13 cellular contexts compared by ENCODE assay signal in the genomic region with DNA sequence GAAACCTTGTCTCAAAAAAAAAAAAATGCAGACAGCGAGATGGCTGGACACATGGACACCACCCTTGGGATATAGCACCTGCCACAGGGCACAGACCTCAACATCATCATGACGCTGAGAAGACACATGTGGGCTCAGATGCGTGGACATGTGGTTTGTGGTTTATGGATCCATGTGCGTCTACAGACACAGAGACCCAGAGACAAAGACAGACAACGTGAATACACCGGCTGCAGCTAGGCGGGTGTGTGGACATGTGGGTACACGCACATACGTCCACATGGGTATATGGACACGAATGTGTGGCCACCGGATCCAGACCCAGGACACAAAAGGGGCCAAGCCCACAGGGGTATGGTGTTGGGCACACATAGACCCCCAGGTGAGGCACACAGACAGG. TPM values are rescaled to one million over a fixed set of nuclear protein-coding genes. Genes with fewer than 3 reads are reported as not detected.
A peak's percentile ranks its signal among the peaks of the same experiment; 100 is the strongest.
DNase-seq lines count a peak whose midpoint lies in the region; ATAC-seq and TF ChIP-seq lines count a peak whose summit lies in the region.
"Had no signal": no experiment of that assay in that cellular context is flagged by ENCODE, and none has a peak within 500 bp of the region (broad histone marks: within the 10 kb centered on the region; RNA-seq: fewer than 3 reads in every experiment).

No MANE protein-coding gene starts in this region.

- no peaks in the 10 kb centered on the region for H3K27me3 ChIP-seq in colonic mucosa
- H3K27me3 ChIP-seq in mammary epithelial cell (ENCODE audit: insufficient read depth, low read length): peaks cover 3% of the 10 kb centered on the region

- H3K27ac Mint-ChIP-seq in T-helper 1 cell treated with Interleukin-12 subunit alpha and Interleukin-12 subunit beta and Interleukin-4 antibody, amounts not matched to agents 30 μg/mL and 1 μg/mL, for 36 hours: peak overlapping the region; percentile 85
- peak overlapping the region; percentile 46 for H3K27ac Mint-ChIP-seq in activated B cell treated with CpG ODN at 0.5 μM for 24 hours
- H3K27ac Mint-ChIP-seq in stimulated activated effector memory CD8-positive, alpha-beta T cell treated with anti-CD3 and anti-CD28 coated beads, Interleukin-12 subunit alpha, Interleukin-12 subunit beta, amount 100 ng/mL, for 72 hours: peak overlapping the region; percentile 95

- H3K9me3 Mint-ChIP-seq in T-helper 1 cell treated with Interleukin-12 subunit alpha and Interleukin-12 subunit beta and Interleukin-4 antibody, amounts not matched to agents 30 μg/mL and 1 μg/mL, for 36 hours: no peaks in the 10 kb centered on the region
- no peaks in the 10 kb centered on the region for H3K9me3 Mint-ChIP-seq in activated B cell treated with CpG ODN at 0.5 μM for 24 hours
- H3K9me3 Mint-ChIP-seq in stimulated activated effector memory CD8-positive, alpha-beta T cell treated with anti-CD3 and anti-CD28 coated beads, Interleukin-12 subunit alpha, Interleukin-12 subunit beta, amount 100 ng/mL, for 72 hours: no peaks in the 10 kb centered on the region

- intact Hi-C loops in activated B cell treated with CpG ODN at 0.5 μM for 24 hours (cut with micrococcal nuclease) (no loop called here), colonic mucosa (cut with DNase I) (no loop called here), mammary epithelial cell (cut with micrococcal nuclease) (no loop called here)

- POLR2A ChIA-PET in activated B cell treated with CpG ODN at 0.5 μM for 24 hours (lab: Charles Lee): no interaction called here

- DNase-seq in T-helper 1 cell (no peak), activated B cell treated with CpG ODN at 0.5 μM for 24 hours (no peak), colonic mucosa (no peak), mammary epithelial cell (no peak)
- no peak for DNase-seq in stimulated activated effector memory CD8-positive, alpha-beta T cell treated with anti-CD3 and anti-CD28 coated beads, Interleukin-12 subunit alpha, Interleukin-12 subunit beta, amount 100 ng/mL, for 72 hours (ENCODE audit: low spot score in 2 of 2)
- DNase-seq: NCI-H1436 treated with DMSO at 0.1 percent for 48 hours had no signal

- BruUV-seq in mammary epithelial cell (replicated peaks; lab: Mats Ljungman, UMichigan): no TSS peak

- CTCF ChIA-PET in activated B cell treated with CpG ODN at 0.5 μM for 24 hours (lab: Charles Lee) (no interaction called here), mammary epithelial cell (lab: Charles Lee; ENCODE audit: low non-redundant PET) (no interaction called here)

- peaks cover 7% of the 10 kb centered on the region for H3K27me3 Mint-ChIP-seq in T-helper 1 cell treated with Interleukin-12 subunit alpha and Interleukin-12 subunit beta and Interleukin-4 antibody, amounts not matched to agents 30 μg/mL and 1 μg/mL, for 36 hours (ENCODE audit: low read depth)
- peaks cover 3% of the 10 kb centered on the region for H3K27me3 Mint-ChIP-seq in activated B cell treated with CpG ODN at 0.5 μM for 24 hours

- no peak overlapping the region for H3K4me2 ChIP-seq in mammary epithelial cell (ENCODE audit: insufficient read depth, low read depth, low read length)

- peaks cover 24% of the 10 kb centered on the region for H3K36me3 Mint-ChIP-seq in T-helper 1 cell treated with Interleukin-12 subunit alpha and Interleukin-12 subunit beta and Interleukin-4 antibody, amounts not matched to agents 30 μg/mL and 1 μg/mL, for 36 hours (ENCODE audit: low read depth)
- no peaks in the 10 kb centered on the region for H3K36me3 Mint-ChIP-seq in activated B cell treated with CpG ODN at 0.5 μM for 24 hours (ENCODE audit: low read depth)
- H3K36me3 Mint-ChIP-seq in stimulated activated effector memory CD8-positive, alpha-beta T cell treated with anti-CD3 and anti-CD28 coated beads, Interleukin-12 subunit alpha, Interleukin-12 subunit beta, amount 100 ng/mL, for 72 hours: peaks cover 5% of the 10 kb centered on the region

- no peak overlapping the region for H3K27ac ChIP-seq in colonic mucosa
- H3K27ac ChIP-seq in mammary epithelial cell (ENCODE audit: insufficient read depth, low read depth, low read length): no peak overlapping the region
- H3K27ac ChIP-seq: suprapubic skin had no signal

- TF ChIP-seq CTCF in activated B cell treated with CpG ODN at 0.5 μM for 24 hours (IDR thresholded peaks at IDR 0.05) (no peak), colonic mucosa (IDR thresholded peaks at IDR 0.05) (no peak), mammary epithelial cell (conservative IDR thresholded peaks at IDR 0.05 in 1 of 2, IDR thresholded peaks at IDR 0.05 in 1 of 2; ENCODE audit: extremely low read depth in 1 of 2, insufficient read depth in 1 of 2, low read depth in 1 of 2, low read length in 2 of 2) (no peak)

- H3K4me1 ChIP-seq in colonic mucosa (no peaks in the 10 kb centered on the region), mammary epithelial cell (ENCODE audit: insufficient read depth, low read length) (no peaks in the 10 kb centered on the region)
- H3K4me1 ChIP-seq: suprapubic skin had no signal

- 78% methylated on average over 9 of the region's 11 CpGs for WGBS in mammary epithelial cell (ENCODE audit: low coverage, missing lambda C conversion rate)

- H3K4me3 ChIP-seq in colonic mucosa (peak overlapping the region; percentile 13), mammary epithelial cell (replicated peaks in 1 of 3; ENCODE audit: insufficient read depth in 1 of 3, low read depth in 2 of 3, low read length in 3 of 3) (no peak overlapping the region)
- H3K4me3 ChIP-seq: suprapubic skin had no signal

- in situ Hi-C loops in mammary epithelial cell (cut with MboI; ENCODE audit: low sequenced_read_pairs in 2 of 2): no loop called here

- no peaks in the 10 kb centered on the region for H3K36me3 ChIP-seq in colonic mucosa
- H3K36me3 ChIP-seq in mammary epithelial cell (ENCODE audit: insufficient read depth, low read length): no peaks in the 10 kb centered on the region
- H3K36me3 ChIP-seq: suprapubic skin had no signal

- H3K4me3 Mint-ChIP-seq in T-helper 1 cell treated with Interleukin-12 subunit alpha and Interleukin-12 subunit beta and Interleukin-4 antibody, amounts not matched to agents 30 μg/mL and 1 μg/mL, for 36 hours: peak overlapping the region; percentile 89
- peak overlapping the region; percentile 32 for H3K4me3 Mint-ChIP-seq in activated B cell treated with CpG ODN at 0.5 μM for 24 hours
- no peak overlapping the region for H3K4me3 Mint-ChIP-seq in stimulated activated effector memory CD8-positive, alpha-beta T cell treated with anti-CD3 and anti-CD28 coated beads, Interleukin-12 subunit alpha, Interleukin-12 subunit beta, amount 100 ng/mL, for 72 hours

- dilution Hi-C loops in mammary epithelial cell (cut with HindIII; ENCODE audit: low sequenced_read_pairs): no loop called here

- no peak overlapping the region for H2AFZ ChIP-seq in mammary epithelial cell (ENCODE audit: low read depth, low read length)

- H3K4me1 Mint-ChIP-seq in T-helper 1 cell treated with Interleukin-12 subunit alpha and Interleukin-12 subunit beta and Interleukin-4 antibody, amounts not matched to agents 30 μg/mL and 1 μg/mL, for 36 hours (ENCODE audit: low read depth): peaks cover 35% of the 10 kb centered on the region
- H3K4me1 Mint-ChIP-seq in activated B cell treated with CpG ODN at 0.5 μM for 24 hours: peaks cover 24% of the 10 kb centered on the region
- peaks cover 46% of the 10 kb centered on the region for H3K4me1 Mint-ChIP-seq in stimulated activated effector memory CD8-positive, alpha-beta T cell treated with anti-CD3 and anti-CD28 coated beads, Interleukin-12 subunit alpha, Interleukin-12 subunit beta, amount 100 ng/mL, for 72 hours

- H3K9me3 ChIP-seq in colonic mucosa (no peaks in the 10 kb centered on the region), mammary epithelial cell (replicated peaks; ENCODE audit: insufficient read depth, low read length) (no peaks in the 10 kb centered on the region)
- H3K9me3 ChIP-seq: suprapubic skin had no signal

- no peaks in the 10 kb centered on the region for H4K20me1 ChIP-seq in mammary epithelial cell (ENCODE audit: insufficient read depth, low read length)

- H3K9ac ChIP-seq in colonic mucosa (ENCODE audit: low read depth in 2 of 2, low read length in 2 of 2): peak overlapping the region in 1 of 2 donors; percentile 43
- no peak overlapping the region for H3K9ac ChIP-seq in mammary epithelial cell (ENCODE audit: insufficient read depth, low read length)

- no peak for ATAC-seq in activated B cell treated with CpG ODN at 0.5 μM for 24 hours (ENCODE audit: low read depth)
- ATAC-seq in stimulated activated effector memory CD8-positive, alpha-beta T cell treated with anti-CD3 and anti-CD28 coated beads, Interleukin-12 subunit alpha, Interleukin-12 subunit beta, amount 100 ng/mL, for 72 hours: no peak
- ATAC-seq in HG03025 (IDR thresholded peaks at IDR 0.05; ENCODE audit: low FRiP score, unreplicated experiment): no peak
- no peak for ATAC-seq in GM21717 (IDR thresholded peaks at IDR 0.05; ENCODE audit: unreplicated experiment)

- no peaks in the 10 kb centered on the region for H3K79me2 ChIP-seq in mammary epithelial cell (ENCODE audit: insufficient read depth, low read length)

RNA-seq across cellular contexts. Expression of a gene that starts 1.3 kb away (rescaled TPM):
- total RNA-seq in activated B cell treated with CpG ODN at 0.5 μM for 24 hours: 0.64 and 0.73 TPM in 2 replicates
- 1 to 10 TPM in 1 of 2 donors, under 1 TPM in 1; 0.48 to 1.3 TPM for total RNA-seq in colonic mucosa
- under 1 TPM in 1 of 2 donors, not detected in 1; 0.16 TPM for total RNA-seq in mammary epithelial cell
- not detected for polyA plus RNA-seq in mammary epithelial cell
- not detected for polyA minus RNA-seq in mammary epithelial cell
- total RNA-seq: H1, HT-29, osteoblast, suprapubic skin had no signal

RNA-seq across cellular contexts. Expression of a gene that starts 51.8 kb away (rescaled TPM):
- total RNA-seq in activated B cell treated with CpG ODN at 0.5 μM for 24 hours (0.44 and 0.53 TPM in 2 replicates), colonic mucosa (10 to 100 TPM; 28.2 to 83.9 TPM), mammary epithelial cell (100 to 1,000 TPM in 1 of 2 donors, 10 to 100 TPM in 1; 20.5 to 122 TPM)
- polyA plus RNA-seq in mammary epithelial cell: 142 TPM
- polyA minus RNA-seq in mammary epithelial cell: 403 TPM

Comparison
In these comparisons a context has a peak if more than half of its experiments do, and no peak if none do; other contexts are left out.
1. RNA of a gene that starts 51.8 kb away (total RNA-seq): 20.5 to 122 TPM in mammary epithelial cell and 28.2 to 83.9 TPM in colonic mucosa; 0.44 to 0.53 TPM in activated B cell treated with CpG ODN at 0.5 μM for 24 hours; every median in the first group is over 10 times any median in the second.
2. Peak in every context shown above with its lines, with median percentiles within 50 percentile points of each other: H3K27ac Mint-ChIP-seq.